Comparison of ENCODE assay signal across 1 cellular context in the genomic region with DNA sequence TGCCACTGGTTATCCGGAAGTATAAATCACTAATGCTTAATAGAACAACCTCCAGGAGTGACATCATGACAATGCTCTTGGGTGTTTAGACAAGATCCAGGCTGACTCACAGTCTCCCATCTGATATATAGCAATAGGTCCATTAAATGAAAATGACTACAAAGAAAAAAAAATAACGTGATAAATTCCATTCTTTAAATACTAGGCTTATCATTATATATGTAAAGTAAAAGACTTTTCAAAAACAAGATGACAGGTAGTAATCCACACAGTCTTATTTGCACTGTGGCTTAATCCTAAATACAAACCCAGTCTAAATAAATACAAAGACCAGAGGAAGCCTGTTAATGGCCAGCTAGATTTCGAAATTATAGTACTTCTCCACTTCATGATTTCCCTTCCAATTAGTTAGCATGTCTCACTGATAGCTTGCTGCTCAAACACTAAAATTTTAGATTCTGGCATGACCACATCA.
A peak's percentile ranks its signal among the peaks of the same experiment; 100 is the strongest.
TF ChIP-seq lines count a peak whose summit lies in the region.

No MANE protein-coding gene starts in this region.

TF ChIP-seq in HepG2, 621 proteins besides CTCF, POLR2A, EP300 and RAD21 (continued from another document and continues in another):
- no peak for TF ChIP-seq KIAA2018 (CRISPR knock-in tag; IDR thresholded peaks at IDR 0.05; ENCODE audit: borderline replicate concordance)
- peak; percentile 52; the same call in 1 of the 2 replicates for TF ChIP-seq CEBPB (IDR thresholded peaks at IDR 0.05; ENCODE audit: borderline replicate concordance, low read depth, low read length)
- TF ChIP-seq, protein P1, sequence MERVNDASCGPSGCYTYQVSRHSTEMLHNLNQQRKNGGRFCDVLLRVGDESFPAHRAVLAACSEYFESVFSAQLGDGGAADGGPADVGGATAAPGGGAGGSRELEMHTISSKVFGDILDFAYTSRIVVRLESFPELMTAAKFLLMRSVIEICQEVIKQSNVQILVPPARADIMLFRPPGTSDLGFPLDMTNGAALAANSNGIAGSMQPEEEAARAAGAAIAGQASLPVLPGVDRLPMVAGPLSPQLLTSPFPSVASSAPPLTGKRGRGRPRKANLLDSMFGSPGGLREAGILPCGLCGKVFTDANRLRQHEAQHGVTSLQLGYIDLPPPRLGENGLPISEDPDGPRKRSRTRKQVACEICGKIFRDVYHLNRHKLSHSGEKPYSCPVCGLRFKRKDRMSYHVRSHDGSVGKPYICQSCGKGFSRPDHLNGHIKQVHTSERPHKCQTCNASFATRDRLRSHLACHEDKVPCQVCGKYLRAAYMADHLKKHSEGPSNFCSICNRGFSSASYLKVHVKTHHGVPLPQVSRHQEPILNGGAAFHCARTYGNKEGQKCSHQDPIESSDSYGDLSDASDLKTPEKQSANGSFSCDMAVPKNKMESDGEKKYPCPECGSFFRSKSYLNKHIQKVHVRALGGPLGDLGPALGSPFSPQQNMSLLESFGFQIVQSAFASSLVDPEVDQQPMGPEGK (CRISPR knock-in tag; IDR thresholded peaks at IDR 0.05), result 0 out of 2 replicates have a peak, but pooled peaks have one; percentile 28
- TF ChIP-seq MXI1 (IDR thresholded peaks at IDR 0.05; ENCODE audit: borderline replicate concordance, low read depth, low read length), result no peak
- peak; percentile 87 for TF ChIP-seq NCOA2 (CRISPR knock-in tag; IDR thresholded peaks at IDR 0.05)
- TF ChIP-seq BRF2 (CRISPR knock-in tag; IDR thresholded peaks at IDR 0.05), result no peak
- no peak for TF ChIP-seq ZNF350 (CRISPR knock-in tag; IDR thresholded peaks at IDR 0.05; ENCODE audit: borderline replicate concordance, low read depth)
- peak; percentile 18; the same call in 1 of the 2 replicates for TF ChIP-seq GATA4 (IDR thresholded peaks at IDR 0.05; ENCODE audit: borderline replicate concordance, low read depth)
- 0 out of 2 replicates have a peak, but pooled peaks have one; percentile 15 for TF ChIP-seq GATAD1 (CRISPR knock-in tag; IDR thresholded peaks at IDR 0.05)
- no peak for TF ChIP-seq CHD4 (IDR thresholded peaks at IDR 0.05; ENCODE audit: borderline replicate concordance, low read length)
- TF ChIP-seq, protein P2, sequence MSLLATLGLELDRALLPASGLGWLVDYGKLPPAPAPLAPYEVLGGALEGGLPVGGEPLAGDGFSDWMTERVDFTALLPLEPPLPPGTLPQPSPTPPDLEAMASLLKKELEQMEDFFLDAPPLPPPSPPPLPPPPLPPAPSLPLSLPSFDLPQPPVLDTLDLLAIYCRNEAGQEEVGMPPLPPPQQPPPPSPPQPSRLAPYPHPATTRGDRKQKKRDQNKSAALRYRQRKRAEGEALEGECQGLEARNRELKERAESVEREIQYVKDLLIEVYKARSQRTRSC (CRISPR knock-in tag; IDR thresholded peaks at IDR 0.05; ENCODE audit: low read depth), result no peak
- no peak for TF ChIP-seq SRSF9 (IDR thresholded peaks at IDR 0.05; ENCODE audit: borderline replicate concordance, insufficient read depth, low read depth, low read length, poor library complexity, severe bottlenecking)
- no peak for TF ChIP-seq SAFB2 (CRISPR knock-in tag; IDR thresholded peaks at IDR 0.05; ENCODE audit: borderline replicate concordance, low read depth)
- TF ChIP-seq HNF4G (IDR thresholded peaks at IDR 0.05; ENCODE audit: borderline replicate concordance, low read depth, low read length), result no peak
- no peak for TF ChIP-seq HNF4G (CRISPR knock-in tag; IDR thresholded peaks at IDR 0.05; ENCODE audit: borderline replicate concordance, low read depth)
- TF ChIP-seq ELF3 (CRISPR knock-in tag; IDR thresholded peaks at IDR 0.05), result peak; percentile 58; the same call in 1 of the 2 replicates
- no peak for TF ChIP-seq ZNF230 (CRISPR knock-in tag; IDR thresholded peaks at IDR 0.05)
- peak; percentile 81; the same call in 1 of the 2 replicates for TF ChIP-seq SOX5 (CRISPR knock-in tag; IDR thresholded peaks at IDR 0.05; ENCODE audit: borderline replicate concordance)
- no peak for TF ChIP-seq ZNF251 (CRISPR knock-in tag; IDR thresholded peaks at IDR 0.05)
- TF ChIP-seq PPARG (CRISPR knock-in tag; conservative IDR thresholded peaks at IDR 0.05), result peak; percentile 69
- TF ChIP-seq HNRNPLL (IDR thresholded peaks at IDR 0.05; ENCODE audit: low read depth, low read length, poor library complexity, severe bottlenecking), result no peak
- TF ChIP-seq ARHGAP35 (CRISPR knock-in tag; IDR thresholded peaks at IDR 0.05; ENCODE audit: borderline replicate concordance), result no peak
- TF ChIP-seq MAF1 (CRISPR knock-in tag; IDR thresholded peaks at IDR 0.05; ENCODE audit: borderline replicate concordance), result no peak
- no peak for TF ChIP-seq ZNF816 (CRISPR knock-in tag; IDR thresholded peaks at IDR 0.05; ENCODE audit: borderline replicate concordance)
- TF ChIP-seq BORCS8-MEF2B (CRISPR knock-in tag; IDR thresholded peaks at IDR 0.05), result no peak
- peak; percentile 34; the same call in 1 of the 2 replicates for TF ChIP-seq ZKSCAN8 (CRISPR knock-in tag; IDR thresholded peaks at IDR 0.05; ENCODE audit: borderline replicate concordance)
- peak; percentile 55 for TF ChIP-seq RXRB (CRISPR knock-in tag; IDR thresholded peaks at IDR 0.05; ENCODE audit: borderline replicate concordance)
- no peak for TF ChIP-seq ERF (CRISPR knock-in tag; IDR thresholded peaks at IDR 0.05)
- TF ChIP-seq, protein P3, sequence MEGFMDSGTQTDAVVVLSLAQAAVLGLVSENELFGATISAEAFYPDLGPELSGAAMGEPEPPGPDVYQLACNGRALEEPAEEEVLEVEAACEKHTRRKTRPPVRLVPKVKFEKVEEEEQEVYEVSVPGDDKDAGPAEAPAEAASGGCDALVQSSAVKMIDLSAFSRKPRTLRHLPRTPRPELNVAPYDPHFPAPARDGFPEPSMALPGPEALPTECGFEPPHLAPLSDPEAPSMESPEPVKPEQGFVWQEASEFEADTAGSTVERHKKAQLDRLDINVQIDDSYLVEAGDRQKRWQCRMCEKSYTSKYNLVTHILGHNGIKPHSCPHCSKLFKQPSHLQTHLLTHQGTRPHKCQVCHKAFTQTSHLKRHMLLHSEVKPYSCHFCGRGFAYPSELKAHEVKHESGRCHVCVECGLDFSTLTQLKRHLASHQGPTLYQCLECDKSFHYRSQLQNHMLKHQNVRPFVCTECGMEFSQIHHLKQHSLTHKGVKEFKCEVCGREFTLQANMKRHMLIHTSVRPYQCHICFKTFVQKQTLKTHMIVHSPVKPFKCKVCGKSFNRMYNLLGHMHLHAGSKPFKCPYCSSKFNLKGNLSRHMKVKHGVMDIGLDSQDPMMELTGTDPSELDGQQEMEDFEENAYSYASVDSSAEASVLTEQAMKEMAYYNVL (CRISPR knock-in tag; IDR thresholded peaks at IDR 0.05; ENCODE audit: borderline replicate concordance), result no peak
- no peak for TF ChIP-seq ZNF101 (CRISPR knock-in tag; IDR thresholded peaks at IDR 0.05; ENCODE audit: borderline replicate concordance, low read depth)
- no peak for TF ChIP-seq ZNF564 (CRISPR knock-in tag; IDR thresholded peaks at IDR 0.05)
- no peak for TF ChIP-seq ZNF724P (CRISPR knock-in tag; IDR thresholded peaks at IDR 0.05; ENCODE audit: borderline replicate concordance)
- no peak for TF ChIP-seq XBP1 (CRISPR knock-in tag; IDR thresholded peaks at IDR 0.05)
- peak; percentile 91 for TF ChIP-seq FOXA3 (CRISPR knock-in tag; IDR thresholded peaks at IDR 0.05)
- TF ChIP-seq SNAPC5 (CRISPR knock-in tag; IDR thresholded peaks at IDR 0.05; ENCODE audit: borderline replicate concordance), result no peak
- TF ChIP-seq ZNF768 (CRISPR knock-in tag; IDR thresholded peaks at IDR 0.05), result no peak
- TF ChIP-seq SAP130 (CRISPR knock-in tag; IDR thresholded peaks at IDR 0.05; ENCODE audit: low read depth), result peak; percentile 45; the same call in 1 of the 2 replicates
- TF ChIP-seq ZZZ3 (CRISPR knock-in tag; IDR thresholded peaks at IDR 0.05; ENCODE audit: borderline replicate concordance), result no peak
- peak; percentile 65; the same call in 1 of the 2 replicates for TF ChIP-seq ZNF800 (CRISPR knock-in tag; IDR thresholded peaks at IDR 0.05)
- no peak for TF ChIP-seq ZNF17 (CRISPR knock-in tag; IDR thresholded peaks at IDR 0.05)
- TF ChIP-seq ETV6 (CRISPR knock-in tag; conservative IDR thresholded peaks at IDR 0.05), result no peak
- TF ChIP-seq FOXP1 (IDR thresholded peaks at IDR 0.05), result 0 out of 2 replicates have a peak, but pooled peaks have one; percentile 39
- peak; percentile 82 for TF ChIP-seq FOXP1 (CRISPR knock-in tag; IDR thresholded peaks at IDR 0.05)
